Comparison of ENCODE assay signal across 6 cellular contexts in genomic region chr19:33777351-33777750, GRCh38.
"Had no signal": no experiment of that assay in that cellular context is flagged by ENCODE, and none has a peak within 500 bp of the region (broad histone marks: within the 10 kb centered on the region; RNA-seq: fewer than 3 reads in every experiment).

No MANE protein-coding gene starts in this region.

- H3K27me3 ChIP-seq: adrenal gland, brain microvascular endothelial cell had no signal

- H3K36me3 ChIP-seq: adrenal gland, brain microvascular endothelial cell, breast epithelium, WERI-Rb-1 had no signal

- H3K4me1 ChIP-seq: adrenal gland, breast epithelium had no signal

- H3K4me3 ChIP-seq: adrenal gland, body of pancreas had no signal

- DNase-seq: amniotic stem cell had no signal

- H3K27ac ChIP-seq: adrenal gland, body of pancreas, brain microvascular endothelial cell, breast epithelium, WERI-Rb-1 had no signal

- H3K9me3 ChIP-seq: adrenal gland, body of pancreas, breast epithelium had no signal
